ENCODE assay signal across 8 cellular contexts in the genomic region with DNA sequence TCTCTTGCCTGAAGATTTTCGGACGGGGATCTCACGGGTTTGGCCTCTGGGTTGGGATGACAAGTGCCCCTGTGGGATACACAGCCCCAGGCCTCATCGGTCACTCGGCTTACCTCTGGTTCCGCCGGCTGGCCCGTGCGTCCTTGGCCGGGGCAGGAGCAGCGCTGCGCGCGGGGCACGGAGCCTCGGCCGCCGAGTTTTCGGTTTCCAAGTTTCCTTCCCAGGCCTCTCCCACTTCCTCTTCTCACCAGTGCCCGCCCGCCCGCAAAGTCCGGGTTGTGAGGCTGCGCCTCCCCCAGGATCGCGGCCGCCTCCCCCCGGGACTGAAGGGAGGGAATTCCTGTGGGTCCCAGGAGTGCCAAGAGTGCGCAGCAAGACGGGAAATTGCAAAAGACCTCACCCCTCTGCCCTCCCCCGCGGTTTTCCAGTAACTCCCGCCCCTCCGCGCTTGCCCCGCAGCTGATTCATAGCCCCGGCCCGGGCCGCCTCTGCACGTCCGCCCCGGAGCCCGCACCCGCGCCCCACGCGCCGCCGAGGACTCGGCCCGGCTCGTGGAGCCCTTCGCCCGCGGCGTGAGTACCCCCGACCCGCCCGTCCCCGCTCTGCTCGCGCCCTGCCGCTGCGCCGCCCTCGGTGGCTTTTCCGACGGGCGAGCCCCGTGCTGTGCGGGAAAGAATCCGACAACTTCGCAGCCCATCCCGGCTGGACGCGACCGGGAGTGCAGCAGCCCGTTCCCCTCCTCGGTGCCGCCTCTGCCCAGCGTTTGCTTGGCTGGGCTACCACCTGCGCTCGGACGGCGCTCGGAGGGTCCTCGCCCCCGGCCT. TPM values are rescaled to one million over a fixed set of nuclear protein-coding genes. Genes with fewer than 3 reads are reported as not detected.
A peak's percentile ranks its signal among the peaks of the same experiment; 100 is the strongest.
DNase-seq lines count a peak whose midpoint lies in the region; ATAC-seq and TF ChIP-seq lines count a peak whose summit lies in the region.

A gene (plus strand): TSS at position 458 of the 824 bp plus-strand sequence. CDS start 23,033 bp downstream, outside the sequence.

- H3K27ac ChIP-seq in naive thymus-derived CD4-positive, alpha-beta T cell (ENCODE audit: low read depth, low read length), result no peak within 1 kb of the TSS
- peak within 1 kb of the TSS; percentile 87 to 93 (median 90) for H3K27ac ChIP-seq in transverse colon

- in situ Hi-C loops in ACHN (cut with HindIII; ENCODE audit: low pct_ligation_motif_present, low pct_unique_long_range_greater_than_20kb, low sequenced_read_pairs), result no loop called here
- in situ Hi-C loops in transverse colon (cut with MboI; ENCODE audit: low pct_ligation_motif_present in 1 of 4, low pct_unique_long_range_greater_than_20kb in 1 of 4, low sequenced_read_pairs in 3 of 4), result no loop called here

- peaks cover 11% of the 10 kb centered on the region for H3K4me1 Mint-ChIP-seq in activated CD8-positive, alpha-beta T cell treated with anti-CD3 and anti-CD28 coated beads, Interleukin-2, amount 10 ng/mL, durations not matched to agents 7 days and 5 days (ENCODE audit: low read depth)
- peaks cover 0 to 17% (median 12%) of the 10 kb centered on the region in 7 donors for H3K4me1 Mint-ChIP-seq in naive thymus-derived CD4-positive, alpha-beta T cell

- H3K4me3 ChIP-seq in fibroblast of villous mesenchyme (ENCODE audit: low read depth, low read length), result peak within 1 kb of the TSS; percentile 71
- no peak within 1 kb of the TSS for H3K4me3 ChIP-seq in naive thymus-derived CD4-positive, alpha-beta T cell (ENCODE audit: low read length)
- peak within 1 kb of the TSS; percentile 32 to 74 (median 55) for H3K4me3 ChIP-seq in transverse colon

- H3K4me3 Mint-ChIP-seq in activated CD8-positive, alpha-beta T cell treated with anti-CD3 and anti-CD28 coated beads, Interleukin-2, amount 10 ng/mL, durations not matched to agents 7 days and 5 days, result peak within 1 kb of the TSS; percentile 48
- H3K4me3 Mint-ChIP-seq in naive thymus-derived CD4-positive, alpha-beta T cell, result peak within 1 kb of the TSS; percentile 12 to 84 (median 68)

- CTCF ChIA-PET in activated CD8-positive, alpha-beta T cell treated with anti-CD3 and anti-CD28 coated beads, Interleukin-2, amount 10 ng/mL, durations not matched to agents 7 days and 5 days (lab: Charles Lee), result interaction anchor here (1.6 kb wide), 1 partner anchor 404 kb away, joined by 5 read pairs; no protein-coding TSS in a partner anchor
- CTCF ChIA-PET in naive thymus-derived CD4-positive, alpha-beta T cell (lab: Charles Lee), result no interaction called here

- TF ChIP-seq POLR2A in transverse colon (IDR thresholded peaks at IDR 0.05), result peak; percentile 49

- TF ChIP-seq CTCF in fibroblast of villous mesenchyme (IDR thresholded peaks at IDR 0.05; ENCODE audit: insufficient read depth, low read depth, low read length), result no peak
- TF ChIP-seq CTCF in transverse colon (IDR thresholded peaks at IDR 0.05), result no peak

- H3K36me3 Mint-ChIP-seq in activated CD8-positive, alpha-beta T cell treated with anti-CD3 and anti-CD28 coated beads, Interleukin-2, amount 10 ng/mL, durations not matched to agents 7 days and 5 days (ENCODE audit: low read depth), result peaks cover 4% of the 10 kb centered on the region
- H3K36me3 Mint-ChIP-seq in naive thymus-derived CD4-positive, alpha-beta T cell, result peaks cover 0 to 8% (median 2%) of the 10 kb centered on the region in 5 donors

- WGBS in transverse colon (ENCODE audit: low coverage in 1 of 2), 2 donors, result 34% methylated on average over 86 of the region's 88 CpGs; no CpG with 5 or more reads in 1 of the 2 donors

- peaks cover 0 to 6% of the 10 kb centered on the region in 2 donors for H3K27me3 ChIP-seq in naive thymus-derived CD4-positive, alpha-beta T cell (ENCODE audit: control insufficient read depth in 2 of 2, insufficient read depth in 2 of 2, low read length in 2 of 2)
- H3K27me3 ChIP-seq in transverse colon, result peaks cover 22% of the 10 kb centered on the region

- POLR2A ChIA-PET in activated CD8-positive, alpha-beta T cell treated with anti-CD3 and anti-CD28 coated beads, Interleukin-2, amount 10 ng/mL, durations not matched to agents 7 days and 5 days (lab: Charles Lee), result no interaction called here
- POLR2A ChIA-PET in naive thymus-derived CD4-positive, alpha-beta T cell (lab: Charles Lee), result no interaction called here

- H3K36me3 ChIP-seq in naive thymus-derived CD4-positive, alpha-beta T cell (ENCODE audit: control insufficient read depth in 2 of 3, insufficient read depth in 3 of 3, low read length in 3 of 3), result no peaks in the 10 kb centered on the region
- H3K36me3 ChIP-seq in transverse colon, result no peaks in the 10 kb centered on the region

- intact Hi-C loops in naive thymus-derived CD4-positive, alpha-beta T cell (cut with micrococcal nuclease), result no loop called here
- intact Hi-C loops in transverse colon (cut with DNase I; ENCODE audit: low total_unique reads), result no loop called here

- TF ChIP-seq EP300 in transverse colon (IDR thresholded peaks at IDR 0.05; ENCODE audit: low read depth), result peak; percentile 91

- no peak within 1 kb of the TSS for H3K27ac Mint-ChIP-seq in activated CD8-positive, alpha-beta T cell treated with anti-CD3 and anti-CD28 coated beads, Interleukin-2, amount 10 ng/mL, durations not matched to agents 7 days and 5 days
- peak within 1 kb of the TSS in 1 of 9 donors; percentile 20 for H3K27ac Mint-ChIP-seq in naive thymus-derived CD4-positive, alpha-beta T cell

- H3K27me3 Mint-ChIP-seq in activated CD8-positive, alpha-beta T cell treated with anti-CD3 and anti-CD28 coated beads, Interleukin-2, amount 10 ng/mL, durations not matched to agents 7 days and 5 days (ENCODE audit: low read depth), result peaks cover 64% of the 10 kb centered on the region
- peaks cover 62 to 73% (median 70%) of the 10 kb centered on the region in 5 donors for H3K27me3 Mint-ChIP-seq in naive thymus-derived CD4-positive, alpha-beta T cell

- no peaks in the 10 kb centered on the region for H3K4me1 ChIP-seq in naive thymus-derived CD4-positive, alpha-beta T cell (ENCODE audit: control insufficient read depth in 2 of 2, insufficient read depth in 2 of 2, low read length in 2 of 2)
- peaks cover 0 to 5% (median 1%) of the 10 kb centered on the region in 4 donors for H3K4me1 ChIP-seq in transverse colon

- DNase-seq in ACHN (peak; percentile 94), HCEC 1CT (peak; percentile 98), fibroblast of villous mesenchyme (ENCODE audit: low read depth) (peak; percentile 99), transverse colon (peak; percentile 77), HT-29 (ENCODE audit: low spot score) (no peak)
- DNase-seq in activated CD8-positive, alpha-beta T cell treated with anti-CD3 and anti-CD28 coated beads, Interleukin-2, amount 10 ng/mL, durations not matched to agents 7 days and 5 days, result no peak
- peak in 1 of 9 donors; percentile 49 for DNase-seq in naive thymus-derived CD4-positive, alpha-beta T cell

- H3K9me3 ChIP-seq in naive thymus-derived CD4-positive, alpha-beta T cell (ENCODE audit: control insufficient read depth in 2 of 3, low read length in 3 of 3), result no peaks in the 10 kb centered on the region
- H3K9me3 ChIP-seq in transverse colon, result no peaks in the 10 kb centered on the region

- no peak for ATAC-seq in activated CD8-positive, alpha-beta T cell treated with anti-CD3 and anti-CD28 coated beads, Interleukin-2, amount 10 ng/mL, durations not matched to agents 7 days and 5 days
- ATAC-seq in naive thymus-derived CD4-positive, alpha-beta T cell, result no peak
- no peak for ATAC-seq in HG03175 (IDR thresholded peaks at IDR 0.05; ENCODE audit: unreplicated experiment)

- no peaks in the 10 kb centered on the region for H3K9me3 Mint-ChIP-seq in activated CD8-positive, alpha-beta T cell treated with anti-CD3 and anti-CD28 coated beads, Interleukin-2, amount 10 ng/mL, durations not matched to agents 7 days and 5 days (ENCODE audit: insufficient read depth)
- peaks cover 0 to 14% (median 2%) of the 10 kb centered on the region in 11 donors for H3K9me3 Mint-ChIP-seq in naive thymus-derived CD4-positive, alpha-beta T cell

RNA-seq across cellular contexts. Expression of the gene that starts here (rescaled TPM):
- total RNA-seq in activated CD8-positive, alpha-beta T cell treated with anti-CD3 and anti-CD28 coated beads, Interleukin-2, amount 10 ng/mL, durations not matched to agents 7 days and 5 days, result under 1 TPM in 1 of 2 experiments, not detected in 1; 0.05 TPM
- 89.2 and 114 TPM in 2 replicates for total RNA-seq in fibroblast of villous mesenchyme
- total RNA-seq in naive thymus-derived CD4-positive, alpha-beta T cell, result not detected
- under 1 TPM; 0.20 to 0.37 TPM for polyA plus RNA-seq in naive thymus-derived CD4-positive, alpha-beta T cell
- 10 to 100 TPM in 3 of 4 donors, 1 to 10 TPM in 1; 6.3 to 16.5 (median 11.7) TPM for total RNA-seq in transverse colon
- not detected in 2 replicates for total RNA-seq in HT-29 (2014; rRNA removed; shearing (Covaris generic))

Comparison
In these comparisons a context has a peak if more than half of its experiments do, and no peak if none do; other contexts are left out.
1. DNase-seq: peak in ACHN (single experiment), HCEC 1CT (single experiment), fibroblast of villous mesenchyme (single experiment) and transverse colon (single experiment); none in activated CD8-positive, alpha-beta T cell treated with anti-CD3 and anti-CD28 coated beads, Interleukin-2, amount 10 ng/mL, durations not matched to agents 7 days and 5 days (single experiment) and HT-29 (single experiment).